ENCODE assay signal across 10 cellular contexts in the genomic region with DNA sequence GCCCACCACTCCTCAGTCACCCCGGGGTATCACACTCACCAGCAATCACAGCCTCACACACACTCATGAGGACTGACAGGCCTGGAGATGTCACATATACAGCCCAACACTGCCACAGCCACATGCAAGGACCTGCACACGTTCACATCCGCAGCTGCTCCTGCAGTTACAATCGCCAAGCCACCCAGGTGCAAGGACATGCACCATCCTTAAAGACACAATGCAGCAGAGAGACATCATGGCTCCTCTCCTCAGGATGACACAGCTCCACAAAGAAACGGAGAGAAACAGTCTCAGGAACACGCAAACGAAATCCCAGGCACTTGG. TPM values are rescaled to one million over a fixed set of nuclear protein-coding genes. Genes with fewer than 3 reads are reported as not detected.
DNase-seq lines count a peak whose midpoint lies in the region; ATAC-seq lines count a peak whose summit lies in the region.
"Had no signal": no experiment of that assay in that cellular context is flagged by ENCODE, and none has a peak within 500 bp of the region (broad histone marks: within the 10 kb centered on the region; RNA-seq: fewer than 3 reads in every experiment).

No MANE protein-coding gene starts in this region.

- no peak overlapping the region for H2BK120ac ChIP-seq in neuronal stem cell (ENCODE audit: low read depth, low read length)

- peaks cover 11% of the 10 kb centered on the region for H3K4me1 Mint-ChIP-seq in central memory CD8-positive, alpha-beta T cell

- H3K4me2 ChIP-seq in neuronal stem cell (ENCODE audit: insufficient read depth, low read length, poor library complexity, severe bottlenecking): no peak overlapping the region

- H3K4me3 Mint-ChIP-seq in central memory CD8-positive, alpha-beta T cell: peak overlapping the region; percentile 75

- H2BK12ac ChIP-seq in neuronal stem cell (ENCODE audit: low read length): no peak overlapping the region

- no peaks in the 10 kb centered on the region for H3K36me3 ChIP-seq in neuronal stem cell (replicated peaks in 1 of 2; ENCODE audit: control insufficient read depth in 2 of 2, insufficient read depth in 2 of 2, low read length in 2 of 2)

- no peak overlapping the region for H2BK5ac ChIP-seq in neuronal stem cell (ENCODE audit: low read length)

- no peak overlapping the region for H4K8ac ChIP-seq in neuronal stem cell (ENCODE audit: low read depth, low read length)

- no peak overlapping the region for H3K4ac ChIP-seq in neuronal stem cell (ENCODE audit: low read length)

- H3K36me3 Mint-ChIP-seq in central memory CD8-positive, alpha-beta T cell (ENCODE audit: insufficient read depth): peaks cover 7% of the 10 kb centered on the region

- H3K14ac ChIP-seq in neuronal stem cell (ENCODE audit: low read length): no peak overlapping the region

- no peaks in the 10 kb centered on the region for H3K79me1 ChIP-seq in neuronal stem cell (ENCODE audit: low read depth, low read length)

- no peak overlapping the region for H2AK5ac ChIP-seq in neuronal stem cell (ENCODE audit: low read depth, low read length)

- H3K9me3 ChIP-seq in neuronal stem cell (replicated peaks in 1 of 2; ENCODE audit: control insufficient read depth in 2 of 2, insufficient read depth in 1 of 2, low read depth in 1 of 2, low read length in 2 of 2): no peaks in the 10 kb centered on the region

- peaks cover 2 to 6% of the 10 kb centered on the region in 2 donors for H3K4me1 ChIP-seq in neuronal stem cell (ENCODE audit: control insufficient read depth in 2 of 2, insufficient read depth in 1 of 2, low read depth in 1 of 2, low read length in 2 of 2)

- H3K27me3 Mint-ChIP-seq in central memory CD8-positive, alpha-beta T cell: peaks cover 33% of the 10 kb centered on the region

- ATAC-seq in central memory CD8-positive, alpha-beta T cell (replicated peaks; ENCODE audit: extremely low read depth, poor library complexity, severe bottlenecking): no peak

- WGBS in neuronal stem cell (ENCODE audit: extremely low coverage in 2 of 2, insufficient read length in 2 of 2, insufficient replicate concordance in 1 of 2), 2 donors: no CpG with 5 or more reads among the region's 7 CpGs

- H3K9me3 Mint-ChIP-seq in central memory CD8-positive, alpha-beta T cell: no peaks in the 10 kb centered on the region

- no peak overlapping the region for H4K91ac ChIP-seq in neuronal stem cell (ENCODE audit: low read depth, low read length, poor library complexity)

- DNase-seq in NCI-H1092 treated with DMSO at 0.1 percent for 48 hours (lab: John Stamatoyannopoulos, UW) (peak; percentile 3), NCI-H1092 (lab: John Stamatoyannopoulos, UW) (no peak), NCI-H69 (lab: John Stamatoyannopoulos, UW) (peak; percentile 47), neuronal stem cell (ENCODE audit: low spot score) (no peak), NCI-H2081 treated with DMSO at 0.1 percent for 48 hours (lab: John Stamatoyannopoulos, UW) (no peak), hepatic stellate cell (ENCODE audit: low spot score) (no peak), islet precursor cell (no peak)
- DNase-seq in central memory CD8-positive, alpha-beta T cell (ENCODE audit: low spot score in 2 of 2): no peak
- DNase-seq: NCI-H510A treated with DMSO at 0.1 percent for 48 hours, occipital lobe had no signal

- no peak overlapping the region for H3K23ac ChIP-seq in neuronal stem cell (ENCODE audit: low read depth, low read length, poor library complexity)

- peak overlapping the region in 1 of 2 donors; percentile 61 for H3K4me3 ChIP-seq in neuronal stem cell (ENCODE audit: low read length in 2 of 2)

- peak overlapping the region; percentile 27 for H3K27ac Mint-ChIP-seq in central memory CD8-positive, alpha-beta T cell (ENCODE audit: low read depth)

- H3K18ac ChIP-seq in neuronal stem cell (ENCODE audit: low read length): no peak overlapping the region

- H3K27me3 ChIP-seq in neuronal stem cell (ENCODE audit: control insufficient read depth in 3 of 3, insufficient read depth in 3 of 3, low read depth in 1 of 3, low read length in 3 of 3): peaks cover 5 to 55% (median 5%) of the 10 kb centered on the region in 3 experiments

- no peak overlapping the region for H3K9ac ChIP-seq in neuronal stem cell (ENCODE audit: low read depth, low read length, poor library complexity)

- H2AFZ ChIP-seq in neuronal stem cell (ENCODE audit: low read length): peak overlapping the region; percentile 93

- H2BK15ac ChIP-seq in neuronal stem cell (ENCODE audit: low read length): no peak overlapping the region

- H3K27ac ChIP-seq in neuronal stem cell (replicated peaks; ENCODE audit: low read length): no peak overlapping the region

RNA-seq across cellular contexts. Expression of gene PCSK1N, which starts 1.1 kb away (rescaled TPM):
- 0.70 TPM for polyA plus RNA-seq in neuronal stem cell (2013, experiment 1 of 2)
- 0.33 TPM for polyA plus RNA-seq in neuronal stem cell (2013, experiment 2 of 2)

RNA-seq across cellular contexts. Expression of gene ERAS, which starts 8.0 kb away (rescaled TPM):
- 0.04 TPM for polyA plus RNA-seq in neuronal stem cell (2013, experiment 1 of 2)
- 0.06 TPM for polyA plus RNA-seq in neuronal stem cell (2013, experiment 2 of 2)

RNA-seq across cellular contexts. Expression of gene HDAC6, which starts 32.5 kb away (rescaled TPM):
- polyA plus RNA-seq in neuronal stem cell (2013, experiment 1 of 2): 118 TPM
- 116 TPM for polyA plus RNA-seq in neuronal stem cell (2013, experiment 2 of 2)

RNA-seq across cellular contexts. Expression of gene GATA1, which starts 48.0 kb away (rescaled TPM):
- polyA plus RNA-seq in neuronal stem cell (2013, experiment 1 of 2): not detected
- not detected for polyA plus RNA-seq in neuronal stem cell (2013, experiment 2 of 2)

Comparison
In these comparisons a context has a peak if more than half of its experiments do, and no peak if none do; other contexts are left out.
1. DNase-seq: peak in NCI-H1092 treated with DMSO at 0.1 percent for 48 hours (single experiment) and NCI-H69 (single experiment); none in NCI-H1092 (single experiment), central memory CD8-positive, alpha-beta T cell (0 of 2), neuronal stem cell (single experiment), NCI-H2081 treated with DMSO at 0.1 percent for 48 hours (single experiment), hepatic stellate cell (single experiment) and islet precursor cell (single experiment).